Comparison of ENCODE assay signal across 18 cellular contexts in the genomic region with DNA sequence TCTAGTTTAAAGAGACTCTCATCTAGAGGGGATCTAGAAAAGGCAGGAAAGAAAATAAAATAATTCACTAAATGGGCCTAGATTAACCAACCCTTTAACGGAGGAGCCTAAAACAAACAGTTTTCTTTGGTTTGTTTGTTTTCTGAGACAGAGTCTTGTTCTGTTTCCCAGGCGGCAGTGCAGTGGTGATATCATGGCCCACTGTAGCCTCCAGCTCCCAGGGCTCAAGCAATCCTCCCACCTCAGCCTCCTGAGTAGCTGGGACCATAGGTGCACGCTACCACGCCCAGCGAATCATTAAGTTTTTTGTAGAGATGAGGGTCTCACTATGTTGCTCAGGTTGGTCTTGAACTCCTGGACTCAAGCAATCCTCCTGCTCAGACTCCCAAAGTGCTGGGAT.
DNase-seq lines count a peak whose midpoint lies in the region; ATAC-seq, FAIRE-seq and TF ChIP-seq lines count a peak whose summit lies in the region.
"Had no signal": no experiment of that assay in that cellular context is flagged by ENCODE, and none has a peak within 500 bp of the region (broad histone marks: within the 10 kb centered on the region; RNA-seq: fewer than 3 reads in every experiment).

No MANE protein-coding gene starts in this region.

- no peaks in the 10 kb centered on the region for H3F3A ChIP-seq in PC-3 (ENCODE audit: low read length, unreplicated experiment)

- in situ Hi-C loops in HepG2 (cut with HindIII; ENCODE audit: extremely low pct_ligation_motif_present, low pct_unique_long_range_greater_than_20kb) = no loop called here

- no peak overlapping the region for H3K9ac ChIP-seq in PC-3 (ENCODE audit: low read length)
- no peak overlapping the region for H3K9ac ChIP-seq in HepG2 (ENCODE audit: insufficient read depth, low read depth, low read length)

- H3K4me3 ChIP-seq in A549 = no peak overlapping the region
- no peak overlapping the region for H3K4me3 ChIP-seq in PC-3 (ENCODE audit: low read length)
- no peak overlapping the region for H3K4me3 ChIP-seq in HepG2 (replicated peaks in 1 of 3; ENCODE audit: insufficient read depth in 1 of 3, low read depth in 2 of 3, low read length in 3 of 3)
- H3K4me3 ChIP-seq: GM23338, HAP-1 had no signal

- WGBS in A549 (ENCODE audit: missing lambda C conversion rate) = 66% methylated on average over 5 of the region's 5 CpGs
- 77% methylated on average over 5 of the region's 5 CpGs for WGBS in HepG2 (ENCODE audit: low lambda C conversion rate)

- TF ChIP-seq RAD21 in A549 (conservative IDR thresholded peaks at IDR 0.05 in 1 of 2, IDR thresholded peaks at IDR 0.05 in 1 of 2) (no peak), HepG2 (CRISPR knock-in tag; IDR thresholded peaks at IDR 0.05) (no peak)

- intact Hi-C loops in PC-3 (cut with micrococcal nuclease) (no loop called here), HepG2 (cut with micrococcal nuclease; ENCODE audit: unreplicated experiment) (no loop called here)

- POLR2A ChIA-PET in A549 (lab: Yijun Ruan, JAX) = no interaction called here
- POLR2A ChIA-PET in PC-3 (lab: Charles Lee; ENCODE audit: unreplicated experiment) = no interaction called here
- POLR2A ChIA-PET in HepG2 (lab: Yijun Ruan, JAX) = no interaction called here

- peaks cover 31% of the 10 kb centered on the region for H3K4me1 ChIP-seq in A549
- peaks cover 16% of the 10 kb centered on the region for H3K4me1 ChIP-seq in PC-3 (ENCODE audit: insufficient read depth, low read length)
- peaks cover 13% of the 10 kb centered on the region for H3K4me1 ChIP-seq in HepG2 (ENCODE audit: insufficient read depth, low read length)

- no peaks in the 10 kb centered on the region for H3K9me2 ChIP-seq in PC-3 (replicated peaks; ENCODE audit: low read length)

- BruUV-seq in PC-3 (replicated peaks; lab: Mats Ljungman, UMichigan) (no TSS peak), HepG2 (replicated peaks; lab: Mats Ljungman, UMichigan) (no TSS peak)

- TF ChIP-seq EP300 in A549 (IDR thresholded peaks at IDR 0.05) (no peak), HepG2 (IDR thresholded peaks at IDR 0.05; ENCODE audit: low read depth in 2 of 2, low read length in 2 of 2) (no peak), HepG2 (CRISPR knock-in tag; IDR thresholded peaks at IDR 0.05; ENCODE audit: borderline replicate concordance) (no peak)

- H4K20me1 ChIP-seq in PC-3 (ENCODE audit: low read length) = no peaks in the 10 kb centered on the region
- no peaks in the 10 kb centered on the region for H4K20me1 ChIP-seq in HepG2 (ENCODE audit: insufficient read depth, low read length)

- H3K79me2 ChIP-seq in PC-3 (ENCODE audit: low read length) (no peaks in the 10 kb centered on the region), HepG2 (ENCODE audit: insufficient read depth, low read length) (no peaks in the 10 kb centered on the region)

- H3K27me3 ChIP-seq in PC-3 (ENCODE audit: low read length) = no peaks in the 10 kb centered on the region
- no peaks in the 10 kb centered on the region for H3K27me3 ChIP-seq in HepG2 (ENCODE audit: control insufficient read depth in 1 of 2, insufficient read depth in 2 of 2, low read length in 2 of 2)

- no peak for TF ChIP-seq CTCF in A549 (IDR thresholded peaks at IDR 0.05)
- TF ChIP-seq CTCF in PC-3 (conservative IDR thresholded peaks at IDR 0.05; ENCODE audit: low read depth, low read length) = no peak
- TF ChIP-seq CTCF in HepG2 (CRISPR knock-in tag; IDR thresholded peaks at IDR 0.05) = no peak

- peak overlapping the region in 1 of 2 experiments; percentile 30; a peak in 2 of 6 replicates for H3K27ac ChIP-seq in A549
- H3K27ac ChIP-seq in PC-3 (ENCODE audit: low read length) = no peak overlapping the region
- no peak overlapping the region for H3K27ac ChIP-seq in HepG2 (ENCODE audit: extremely low read length, insufficient read depth, low read length)

- H3K4me2 ChIP-seq in A549 (peak overlapping the region; percentile 31), PC-3 (ENCODE audit: low read length) (no peak overlapping the region), HepG2 (ENCODE audit: low read depth, low read length) (no peak overlapping the region)
- H3K4me2 ChIP-seq: GM23338 had no signal

- TF ChIP-seq POLR2A in A549 (IDR thresholded peaks at IDR 0.05; ENCODE audit: low read length) (no peak), HepG2 (IDR thresholded peaks at IDR 0.05; ENCODE audit: insufficient read depth in 1 of 2, low read depth in 2 of 2, low read length in 2 of 2) (no peak)

- H2AFZ ChIP-seq in PC-3 (ENCODE audit: low read length) = no peak overlapping the region
- no peak overlapping the region for H2AFZ ChIP-seq in HepG2 (ENCODE audit: low read length)
- H2AFZ ChIP-seq: GM23338 had no signal

- H3K36me3 ChIP-seq in PC-3 (ENCODE audit: low read depth, low read length) = peaks cover 54% of the 10 kb centered on the region
- peaks cover 16 to 62% of the 10 kb centered on the region in 2 experiments for H3K36me3 ChIP-seq in HepG2 (replicated peaks in 1 of 2; ENCODE audit: control insufficient read depth in 1 of 2, insufficient read depth in 2 of 2, low read length in 2 of 2)

- CTCF ChIA-PET in A549 (lab: Yijun Ruan, JAX) (interaction anchor here (0.6 to 2.1 kb wide), 5 partner anchors 12 to 543 kb away, joined by 3 to 9 read pairs (median 4); no protein-coding TSS in a partner anchor), PC-3 (lab: Charles Lee) (no interaction called here), HepG2 (lab: Yijun Ruan, JAX; ENCODE audit: low intra/inter-chr PET ratio, low total read pairs) (no interaction called here)

- FAIRE-seq in A549 (lab: Jason Lieb, UNC) (peak; percentile 36), HepG2 (lab: Jason Lieb, UNC) (no peak)
- FAIRE-seq: GM18507 had no signal

- H3K9me3 ChIP-seq in A549 (no peaks in the 10 kb centered on the region), PC-3 (ENCODE audit: low read length) (no peaks in the 10 kb centered on the region), HepG2 (ENCODE audit: low read length) (no peaks in the 10 kb centered on the region)
- H3K9me3 ChIP-seq: HAP-1 had no signal

- ATAC-seq in A549 = peak in 1 of 2 experiments; percentile 57; a peak in 3 of 6 replicates
- ATAC-seq in PC-3 = peak; percentile 29
- ATAC-seq in HepG2 = peak; percentile 54
- no peak for ATAC-seq in GM21423 (IDR thresholded peaks at IDR 0.05; ENCODE audit: unreplicated experiment)
- ATAC-seq in GM19467 (IDR thresholded peaks at IDR 0.05; ENCODE audit: unreplicated experiment) = no peak
- ATAC-seq: GM23338 had no signal

- DNase-seq in A549 (ENCODE audit: low read depth in 1 of 2, low spot score in 1 of 2) (no peak), PC-3 (no peak), HepG2 (ENCODE audit: low spot score) (peak; percentile 23), HK-2 (ENCODE audit: unreplicated experiment) (no peak)
- DNase-seq: 8988T; C1 segment of cervical spinal cord; Calu3; CD4-positive, alpha-beta memory T cell; COR-L47; DMS53; DMS79 treated with DMSO at 0.1 percent for 48 hours; GF-D8; HFFc6 had no signal

TF ChIP-seq in A549, 52 proteins besides CTCF, POLR2A, EP300 and RAD21:
- TF ChIP-seq KDM5A (IDR thresholded peaks at IDR 0.05) (no peak), ESRRA (IDR thresholded peaks at IDR 0.05; ENCODE audit: borderline replicate concordance, low read length) (no peak), ZFP36 (IDR thresholded peaks at IDR 0.05; ENCODE audit: borderline replicate concordance, partially characterized antibody) (no peak), TFCP2L1 (CRISPR knock-in tag; IDR thresholded peaks at IDR 0.05) (no peak), RCOR1 (IDR thresholded peaks at IDR 0.05; ENCODE audit: low read depth, low read length) (no peak), POLR2AphosphoS2 (conservative IDR thresholded peaks at IDR 0.05; ENCODE audit: low read length) (no peak), HDAC2 (IDR thresholded peaks at IDR 0.05) (no peak), PHF8 (IDR thresholded peaks at IDR 0.05; ENCODE audit: borderline replicate concordance, low read depth) (no peak), BHLHE40 (IDR thresholded peaks at IDR 0.05; ENCODE audit: low read depth, low read length) (no peak)

TF ChIP-seq in HepG2, 621 proteins besides CTCF, POLR2A, EP300 and RAD21 (continues in another document):
- no peak for TF ChIP-seq ZNF24 (IDR thresholded peaks at IDR 0.05)
- peak; percentile 80; the same call in 1 of the 2 replicates for TF ChIP-seq ZMYM2 (CRISPR knock-in tag; IDR thresholded peaks at IDR 0.05)
- no peak for TF ChIP-seq HNF4A (CRISPR knock-in tag; IDR thresholded peaks at IDR 0.05)
- TF ChIP-seq PPARG (CRISPR knock-in tag; conservative IDR thresholded peaks at IDR 0.05) = no peak
- 0 out of 2 replicates have a peak, but pooled peaks have one; percentile 2 for TF ChIP-seq ZNF652 (CRISPR knock-in tag; IDR thresholded peaks at IDR 0.05; ENCODE audit: borderline replicate concordance, low read depth)
- TF ChIP-seq, protein P1, sequence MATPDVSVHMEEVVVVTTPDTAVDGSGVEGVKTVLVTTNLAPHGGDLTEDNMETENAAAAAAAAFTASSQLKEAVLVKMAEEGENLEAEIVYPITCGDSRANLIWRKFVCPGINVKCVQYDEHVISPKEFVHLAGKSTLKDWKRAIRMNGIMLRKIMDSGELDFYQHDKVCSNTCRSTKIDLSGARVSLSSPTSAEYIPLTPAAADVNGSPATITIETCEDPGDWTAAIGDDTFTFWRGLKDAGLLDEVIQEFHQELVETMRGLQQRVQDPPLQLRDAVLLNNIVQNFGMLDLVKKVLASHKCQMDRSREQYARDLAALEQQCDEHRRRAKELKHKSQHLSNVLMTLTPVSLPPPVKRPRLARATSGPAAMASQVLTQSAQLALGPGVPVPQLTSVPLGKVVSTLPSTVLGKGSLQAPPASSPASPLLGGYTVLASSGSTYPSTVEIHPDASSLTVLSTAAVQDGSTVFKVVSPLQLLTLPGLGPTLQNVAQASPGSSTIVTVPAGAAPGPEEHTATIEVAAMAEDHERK (CRISPR knock-in tag; IDR thresholded peaks at IDR 0.05; ENCODE audit: low read depth) = no peak
- TF ChIP-seq ZNF121 (CRISPR knock-in tag; IDR thresholded peaks at IDR 0.05) = peak; percentile 55; the same call in 1 of the 2 replicates
- TF ChIP-seq SNAPC2 (CRISPR knock-in tag; IDR thresholded peaks at IDR 0.05) = no peak
- TF ChIP-seq EHMT2 (IDR thresholded peaks at IDR 0.05; ENCODE audit: borderline replicate concordance, low read depth, low read length) = no peak
- TF ChIP-seq RARG (CRISPR knock-in tag; IDR thresholded peaks at IDR 0.05; ENCODE audit: low read depth) = no peak
- TF ChIP-seq ZNF501 (CRISPR knock-in tag; IDR thresholded peaks at IDR 0.05) = 0 out of 2 replicates have a peak, but pooled peaks have one; percentile 21
- no peak for TF ChIP-seq DNMT1 (CRISPR knock-in tag; IDR thresholded peaks at IDR 0.05)
- no peak for TF ChIP-seq HMGA1 (CRISPR knock-in tag; conservative IDR thresholded peaks at IDR 0.05)
- no peak for TF ChIP-seq CENPX (CRISPR knock-in tag; IDR thresholded peaks at IDR 0.05)
- TF ChIP-seq ZMYM3 (CRISPR knock-in tag; IDR thresholded peaks at IDR 0.05) = peak; percentile 95
- no peak for TF ChIP-seq ZNF296 (CRISPR knock-in tag; conservative IDR thresholded peaks at IDR 0.05)

Comparison
In these comparisons a context has a peak if more than half of its experiments do, and no peak if none do; other contexts are left out.
1. ATAC-seq: peak in PC-3 (single experiment) and HepG2 (single experiment); none in GM21423 (single experiment) and GM19467 (single experiment).